In the genomic region with DNA sequence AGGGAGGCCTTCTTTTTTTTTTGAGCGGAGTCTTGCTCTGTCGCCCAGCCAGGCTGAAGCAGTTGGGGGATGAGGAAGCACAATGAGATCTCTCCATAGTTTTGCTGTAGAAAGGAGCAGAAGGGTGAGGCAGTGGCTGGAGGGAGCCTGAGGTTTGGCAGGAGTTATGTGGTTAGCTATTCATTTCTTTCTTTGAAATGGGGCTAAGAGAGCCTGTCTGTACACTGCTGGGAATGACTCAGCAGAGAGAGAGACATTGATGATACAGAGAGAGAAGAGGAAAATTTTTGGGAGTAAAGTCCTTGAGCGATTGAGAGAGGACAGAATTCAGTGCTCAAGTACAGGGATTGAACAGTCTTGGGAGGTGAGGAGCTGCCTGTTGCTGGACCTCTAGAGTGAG, we compare ENCODE assay signal across 15 cellular contexts. TPM values are rescaled to one million over a fixed set of nuclear protein-coding genes. Genes with fewer than 3 reads are reported as not detected.
DNase-seq lines count a peak whose midpoint lies in the region; ATAC-seq and TF ChIP-seq lines count a peak whose summit lies in the region.
"Had no signal": no experiment of that assay in that cellular context is flagged by ENCODE, and none has a peak within 500 bp of the region (broad histone marks: within the 10 kb centered on the region; RNA-seq: fewer than 3 reads in every experiment).

No MANE protein-coding gene starts in this region.

- DNase-seq in AG08395 (ENCODE audit: low spot score) (peak; percentile 58), H4 (ENCODE audit: low spot score) (peak; percentile 60), adipocyte (ENCODE audit: low read depth) (peak; percentile 16), foreskin keratinocyte (peak; percentile 62 to 76), lower lobe of right lung (no peak), lower leg skin (ENCODE audit: low spot score in 2 of 2) (no peak), GF-D8 (lab: John Stamatoyannopoulos, UW) (no peak)
- DNase-seq: activated CD8-positive, alpha-beta T cell treated with anti-CD3 and anti-CD28 coated beads for 36 hours; activated gamma-delta T cell; GOT3; NCI-H1092 treated with DMSO at 0.1 percent for 48 hours; NCI-H69; ovary; T-helper 9 cell had no signal

- H3K36me3 ChIP-seq in adipocyte (ENCODE audit: control insufficient read depth, insufficient read depth, low read length, severe bottlenecking), result no peaks in the 10 kb centered on the region
- H3K36me3 ChIP-seq in lower lobe of right lung, result no peaks in the 10 kb centered on the region
- H3K36me3 ChIP-seq: ovary had no signal

- intact Hi-C loops in lower lobe of right lung (cut with DNase I) (no loop called here), lower leg skin (cut with DNase I; ENCODE audit: low total_unique reads) (no loop called here)

- no peak for TF ChIP-seq POLR2A in lower leg skin (IDR thresholded peaks at IDR 0.05)

- H3K4me1 ChIP-seq in adipocyte (ENCODE audit: control insufficient read depth, insufficient read depth, low read length), result peaks cover 8% of the 10 kb centered on the region
- peaks cover 9% of the 10 kb centered on the region for H3K4me1 ChIP-seq in foreskin keratinocyte
- peaks cover 7% of the 10 kb centered on the region for H3K4me1 ChIP-seq in lower lobe of right lung

- WGBS in lower leg skin, 2 donors, result 71 to 76% methylated on average over 3 of the region's 3 CpGs

- H3K27me3 ChIP-seq in adipocyte (replicated peaks; ENCODE audit: control insufficient read depth, insufficient read depth, low read length) (peaks cover 29% of the 10 kb centered on the region), foreskin keratinocyte (no peaks in the 10 kb centered on the region), lower lobe of right lung (ENCODE audit: low read depth) (no peaks in the 10 kb centered on the region)
- H3K27me3 ChIP-seq: ovary had no signal

- H3K9ac ChIP-seq in adipocyte (ENCODE audit: low read length), result no peak overlapping the region

- H3K27ac ChIP-seq in foreskin keratinocyte (no peak overlapping the region), lower lobe of right lung (no peak overlapping the region)
- H3K27ac ChIP-seq: ovary had no signal

- ATAC-seq in foreskin keratinocyte (peak; percentile 70), lower lobe of right lung (no peak), GM18519 (IDR thresholded peaks at IDR 0.05; ENCODE audit: low FRiP score, unreplicated experiment) (no peak)
- ATAC-seq: activated CD8-positive, alpha-beta T cell treated with anti-CD3 and anti-CD28 coated beads for 36 hours had no signal

- no peak overlapping the region for H3K4me3 ChIP-seq in adipocyte (ENCODE audit: low read length)
- no peak overlapping the region for H3K4me3 ChIP-seq in lower lobe of right lung
- no peak overlapping the region for H3K4me3 ChIP-seq in lower leg skin (ENCODE audit: low read depth, poor library complexity, severe bottlenecking)
- H3K4me3 ChIP-seq: ovary had no signal

- TF ChIP-seq CTCF in foreskin keratinocyte (conservative IDR thresholded peaks at IDR 0.05) (no peak), lower lobe of right lung (IDR thresholded peaks at IDR 0.05) (no peak), lower leg skin (IDR thresholded peaks at IDR 0.05) (no peak)

- H3K9me3 ChIP-seq in adipocyte (ENCODE audit: control insufficient read depth, low read length) (no peaks in the 10 kb centered on the region), lower lobe of right lung (no peaks in the 10 kb centered on the region)
- H3K9me3 ChIP-seq: ovary had no signal

RNA-seq across cellular contexts. Expression of a gene that starts 22.1 kb away (rescaled TPM):
- 0.02 TPM in 1 of 2 replicates, not detected in the other for total RNA-seq in H4 (2014; rRNA removed; shearing (Covaris generic))
- total RNA-seq in foreskin keratinocyte, result not detected in 2 replicates
- not detected in 2 replicates for polyA plus RNA-seq in foreskin keratinocyte
- 0.38 TPM for total RNA-seq in lower lobe of right lung
- 1 to 10 TPM in 1 of 4 donors, under 1 TPM in 2, not detected in 1; 0.57 to 1.1 (median 0.59) TPM for total RNA-seq in lower leg skin
- total RNA-seq: activated CD8-positive, alpha-beta T cell treated with anti-CD3 and anti-CD28 coated beads for 36 hours had no signal

Comparison
In these comparisons a context has a peak if more than half of its experiments do, and no peak if none do; other contexts are left out.
1. DNase-seq: peak in AG08395 (single experiment), H4 (single experiment), adipocyte (single experiment) and foreskin keratinocyte (2 of 2); none in lower lobe of right lung (single experiment), lower leg skin (0 of 2) and GF-D8 (single experiment).